ENCODE assay signal across 22 cellular contexts in the genomic region with DNA sequence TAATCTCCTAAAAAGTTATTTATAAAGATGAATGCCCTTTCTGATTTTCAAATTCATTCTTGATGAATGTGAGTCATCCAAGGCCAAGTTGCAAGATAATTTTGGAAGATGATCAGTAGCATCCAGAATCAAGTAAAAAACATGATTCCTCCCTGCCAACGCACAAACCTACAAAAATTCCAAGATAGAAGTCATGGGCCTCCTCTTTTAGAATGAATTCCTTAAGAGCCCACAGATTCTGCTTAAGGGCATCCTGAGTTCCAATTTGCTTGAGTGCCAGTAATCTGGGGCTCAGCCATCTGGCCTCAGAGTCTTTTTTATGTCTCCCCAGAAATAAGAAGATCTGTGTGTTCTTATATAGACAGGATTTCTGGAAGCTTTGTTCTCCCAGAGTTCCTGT. TPM values are rescaled to one million over a fixed set of nuclear protein-coding genes. Genes with fewer than 3 reads are reported as not detected.
A peak's percentile ranks its signal among the peaks of the same experiment; 100 is the strongest.
DNase-seq lines count a peak whose midpoint lies in the region; TF ChIP-seq lines count a peak whose summit lies in the region.
"Had no signal": no experiment of that assay in that cellular context is flagged by ENCODE, and none has a peak within 500 bp of the region (broad histone marks: within the 10 kb centered on the region; RNA-seq: fewer than 3 reads in every experiment).

No MANE protein-coding gene starts in this region.

- H4K20me1 ChIP-seq in Karpas-422 (ENCODE audit: insufficient read depth, low read depth, low read length), result no peaks in the 10 kb centered on the region

- no peaks in the 10 kb centered on the region for H3K36me3 ChIP-seq in adipocyte (ENCODE audit: control insufficient read depth, insufficient read depth, low read length, severe bottlenecking)
- H3K36me3 ChIP-seq in subcutaneous abdominal adipose tissue (ENCODE audit: control insufficient read depth in 5 of 5, insufficient read depth in 5 of 5, low read length in 5 of 5), result no peaks in the 10 kb centered on the region
- H3K36me3 ChIP-seq in brain microvascular endothelial cell (replicated peaks), result no peaks in the 10 kb centered on the region
- no peaks in the 10 kb centered on the region for H3K36me3 ChIP-seq in Karpas-422 (ENCODE audit: insufficient read depth, low read length)
- H3K36me3 ChIP-seq: left lung, prostate gland had no signal

- no peaks in the 10 kb centered on the region for H3K9me2 ChIP-seq in Karpas-422 (replicated peaks; ENCODE audit: insufficient read depth, low read length)

- TF ChIP-seq CTCF in brain microvascular endothelial cell (IDR thresholded peaks at IDR 0.05; ENCODE audit: low read depth, low read length, missing control alignments) (no peak), coronary artery (IDR thresholded peaks at IDR 0.05) (no peak)

- H3K79me2 ChIP-seq in Karpas-422 (ENCODE audit: low read length), result no peaks in the 10 kb centered on the region

- no peak overlapping the region for H3K4me2 ChIP-seq in Karpas-422 (ENCODE audit: low read depth, low read length, poor library complexity, severe bottlenecking)

- H3K4me3 ChIP-seq in adipocyte (ENCODE audit: low read length) (no peak overlapping the region), subcutaneous abdominal adipose tissue (ENCODE audit: low read depth in 1 of 5, low read length in 5 of 5) (no peak overlapping the region), brain microvascular endothelial cell (ENCODE audit: low read depth, low read length) (no peak overlapping the region), coronary artery (no peak overlapping the region), Karpas-422 (ENCODE audit: low read length) (no peak overlapping the region)
- H3K4me3 ChIP-seq: left lung, prostate gland had no signal

- no peaks in the 10 kb centered on the region for H3K27me3 ChIP-seq in adipocyte (replicated peaks; ENCODE audit: control insufficient read depth, insufficient read depth, low read length)
- H3K27me3 ChIP-seq in layer of hippocampus (ENCODE audit: control insufficient read depth, insufficient read depth, low read length), result no peaks in the 10 kb centered on the region
- H3K27me3 ChIP-seq in subcutaneous abdominal adipose tissue (ENCODE audit: control insufficient read depth in 5 of 5, insufficient read depth in 4 of 5, low read length in 5 of 5), result no peaks in the 10 kb centered on the region
- no peaks in the 10 kb centered on the region for H3K27me3 ChIP-seq in brain microvascular endothelial cell (replicated peaks)
- H3K27me3 ChIP-seq in Karpas-422 (ENCODE audit: low read length), result no peaks in the 10 kb centered on the region
- H3K27me3 ChIP-seq: left lung had no signal

- H3K9me3 ChIP-seq in adipocyte (ENCODE audit: control insufficient read depth, low read length), result no peaks in the 10 kb centered on the region
- no peaks in the 10 kb centered on the region for H3K9me3 ChIP-seq in subcutaneous abdominal adipose tissue (ENCODE audit: control insufficient read depth in 5 of 5, low read length in 5 of 5)
- H3K9me3 ChIP-seq in Karpas-422 (ENCODE audit: low read length), result no peaks in the 10 kb centered on the region
- H3K9me3 ChIP-seq: left lung, prostate gland had no signal

- peak; percentile 60 for DNase-seq in EL
- peak; percentile 49 for DNase-seq in adipocyte (ENCODE audit: low read depth)
- no peak for DNase-seq in activated gamma-delta T cell (lab: John Stamatoyannopoulos, UW)
- no peak for DNase-seq in brain microvascular endothelial cell
- no peak for DNase-seq in coronary artery (ENCODE audit: low spot score)
- DNase-seq in Karpas-422, result no peak
- DNase-seq: activated CD4-positive, alpha-beta T cell treated with anti-CD3 and anti-CD28 coated beads for 4 hours; activated CD8-positive, alpha-beta T cell treated with anti-CD3 and anti-CD28 coated beads, Interleukin-2, amount 10 ng/mL, durations not matched to agents 7 days and 5 days; activated naive CD4-positive, alpha-beta T cell treated with anti-CD3 and anti-CD28 coated beads, Interleukin-2, amount 50 U/mL, for 16 hours; COR-L47; effector CD8-positive, alpha-beta T cell; GOT3; left lung; naive B cell; NCI-H1930; NCI-H524 treated with DMSO at 0.1 percent for 48 hours; Right ventricle myocardium superior; stimulated activated CD4-positive, alpha-beta T cell treated with anti-CD3 and anti-CD28 coated beads, Interleukin-4, amount 100 ng/mL, for 1 hour; SW 1271 had no signal

- peaks cover 46% of the 10 kb centered on the region for H3K4me1 ChIP-seq in adipocyte (ENCODE audit: control insufficient read depth, insufficient read depth, low read length)
- H3K4me1 ChIP-seq in subcutaneous abdominal adipose tissue (ENCODE audit: control insufficient read depth in 5 of 5, insufficient read depth in 5 of 5, low read length in 5 of 5), result peaks cover 6 to 40% (median 24%) of the 10 kb centered on the region in 5 donors
- no peaks in the 10 kb centered on the region for H3K4me1 ChIP-seq in Karpas-422 (ENCODE audit: low read length)
- H3K4me1 ChIP-seq: prostate gland had no signal

- H3K9ac ChIP-seq in adipocyte (ENCODE audit: low read length), result peak overlapping the region; percentile 34
- no peak overlapping the region for H3K9ac ChIP-seq in subcutaneous abdominal adipose tissue (ENCODE audit: low read length in 5 of 5)
- no peak overlapping the region for H3K9ac ChIP-seq in Karpas-422 (ENCODE audit: low read length)

- H2AFZ ChIP-seq in Karpas-422 (ENCODE audit: low read length), result no peak overlapping the region

- in situ Hi-C loops in brain microvascular endothelial cell (cut with HindIII; ENCODE audit: low pct_ligation_motif_present, low sequenced_read_pairs), result no loop called here

- H3K27ac ChIP-seq in layer of hippocampus (ENCODE audit: low read depth, low read length) (peak overlapping the region; percentile 1), subcutaneous abdominal adipose tissue (ENCODE audit: low read depth, low read length) (peak overlapping the region; percentile 43), brain microvascular endothelial cell (no peak overlapping the region), coronary artery (no peak overlapping the region), Karpas-422 (ENCODE audit: low read length) (no peak overlapping the region)
- H3K27ac ChIP-seq: left lung, prostate gland had no signal

RNA-seq across cellular contexts. Expression of gene SPATA6, which starts 23.2 kb away (rescaled TPM):
- total RNA-seq in Karpas-422 (2014; rRNA removed; shearing (Covaris generic); ENCODE audit: low replicate concordance), result 0.30 TPM in 1 of 2 replicates, not detected in the other

Comparison
In these comparisons a context has a peak if more than half of its experiments do, and no peak if none do; other contexts are left out.
1. DNase-seq: peak in EL (single experiment) and adipocyte (single experiment); none in activated gamma-delta T cell (single experiment), brain microvascular endothelial cell (single experiment), coronary artery (single experiment) and Karpas-422 (single experiment).
2. H3K27ac ChIP-seq: peak in layer of hippocampus (single experiment) and subcutaneous abdominal adipose tissue (single experiment); none in brain microvascular endothelial cell (single experiment), coronary artery (0 of 2) and Karpas-422 (single experiment).